16 cellular contexts compared by ENCODE assay signal in the genomic region with DNA sequence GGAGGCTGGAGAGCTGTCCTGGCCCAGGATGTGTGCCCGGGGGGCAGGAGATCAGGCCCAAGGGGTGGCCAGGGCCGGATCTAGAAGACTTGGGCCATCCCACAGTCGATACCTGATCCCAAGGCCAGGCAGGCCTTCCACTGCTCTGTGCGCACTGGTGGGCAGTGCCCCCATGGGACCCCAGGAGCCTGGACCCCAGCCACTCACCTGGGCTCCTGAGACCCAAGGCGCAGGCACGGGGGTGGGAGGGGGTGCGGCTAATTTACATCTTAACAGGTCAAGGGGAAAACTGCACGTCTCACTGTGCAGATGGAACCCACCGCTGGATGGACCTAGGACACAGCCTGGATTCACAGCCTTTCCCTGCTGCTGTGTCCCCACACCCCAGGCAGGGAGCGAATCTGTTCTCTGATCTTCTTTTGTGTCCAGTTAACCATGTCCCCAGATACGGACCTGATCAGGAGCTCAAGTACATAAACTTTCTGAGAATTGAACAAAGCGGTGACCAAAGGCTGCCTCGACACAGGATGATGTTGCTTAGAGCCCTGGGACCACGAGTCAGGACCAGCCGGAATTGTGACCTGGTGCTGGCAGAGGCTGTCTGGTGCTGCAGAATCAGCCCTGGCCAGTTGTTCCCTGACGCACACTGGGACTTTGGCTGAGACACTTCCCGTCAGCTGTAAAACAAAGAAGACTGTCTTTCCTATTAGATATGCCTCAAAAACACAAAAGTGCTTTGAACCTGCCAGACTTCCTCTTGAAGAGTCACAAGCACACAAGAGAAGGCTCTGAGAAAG.
DNase-seq lines count a peak whose midpoint lies in the region; ATAC-seq, FAIRE-seq and TF ChIP-seq lines count a peak whose summit lies in the region.
"Had no signal": no experiment of that assay in that cellular context is flagged by ENCODE, and none has a peak within 500 bp of the region (broad histone marks: within the 10 kb centered on the region; RNA-seq: fewer than 3 reads in every experiment).

No MANE protein-coding gene starts in this region.

- no peak overlapping the region for H3K27ac Mint-ChIP-seq in stimulated activated naive CD8-positive, alpha-beta T cell treated with anti-CD3 and anti-CD28 coated beads, Interleukin-15, amount 100 ng/mL, for 72 hours
- H3K27ac Mint-ChIP-seq in naive thymus-derived CD4-positive, alpha-beta T cell = peak overlapping the region in 8 of 9 donors; percentile 26 to 96 (median 88)
- H3K27ac Mint-ChIP-seq in stimulated activated effector memory CD8-positive, alpha-beta T cell treated with anti-CD3 and anti-CD28 coated beads, Interleukin-12 subunit alpha, Interleukin-12 subunit beta, amount 100 ng/mL, for 72 hours = no peak overlapping the region

- H3K27me3 Mint-ChIP-seq in stimulated activated naive CD8-positive, alpha-beta T cell treated with anti-CD3 and anti-CD28 coated beads, Interleukin-15, amount 100 ng/mL, for 72 hours = peaks cover 9% of the 10 kb centered on the region
- peaks cover 0 to 21% (median 0%) of the 10 kb centered on the region in 5 donors for H3K27me3 Mint-ChIP-seq in naive thymus-derived CD4-positive, alpha-beta T cell

- H3K36me3 ChIP-seq in endothelial cell of umbilical vein (ENCODE audit: control insufficient read depth in 2 of 2, extremely low read depth in 1 of 2, insufficient read depth in 2 of 2, low read length in 2 of 2) = no peaks in the 10 kb centered on the region
- H3K36me3 ChIP-seq in naive thymus-derived CD4-positive, alpha-beta T cell (ENCODE audit: control insufficient read depth in 2 of 3, insufficient read depth in 3 of 3, low read length in 3 of 3) = no peaks in the 10 kb centered on the region
- H3K36me3 ChIP-seq: WERI-Rb-1 had no signal

- no peaks in the 10 kb centered on the region for H3K79me2 ChIP-seq in endothelial cell of umbilical vein (ENCODE audit: control insufficient read depth, insufficient read depth, low read length)
- H3K79me2 ChIP-seq: hepatocyte had no signal

- intact Hi-C loops in endothelial cell of umbilical vein (cut with micrococcal nuclease) = no loop called here
- intact Hi-C loops in naive thymus-derived CD4-positive, alpha-beta T cell (cut with micrococcal nuclease) = loop anchor here in 1 of 2 donors (5.0 kb wide), 1 partner anchor 81 kb away; no protein-coding TSS in a partner anchor

- no peak overlapping the region for H3K4me2 ChIP-seq in endothelial cell of umbilical vein (ENCODE audit: insufficient read depth, low read length)
- H3K4me2 ChIP-seq: hepatocyte had no signal

- H3K27me3 ChIP-seq in endothelial cell of umbilical vein (ENCODE audit: control insufficient read depth in 2 of 2, insufficient read depth in 2 of 2, low read length in 2 of 2) = peaks cover 2 to 3% of the 10 kb centered on the region in 2 experiments
- peaks cover 0 to 6% of the 10 kb centered on the region in 2 donors for H3K27me3 ChIP-seq in naive thymus-derived CD4-positive, alpha-beta T cell (ENCODE audit: control insufficient read depth in 2 of 2, insufficient read depth in 2 of 2, low read length in 2 of 2)
- H3K27me3 ChIP-seq: hepatocyte had no signal

- no peak overlapping the region for H3K4me3 ChIP-seq in endothelial cell of umbilical vein (replicated peaks in 1 of 3; ENCODE audit: insufficient read depth in 1 of 3, low read depth in 1 of 3, low read length in 3 of 3)
- peak overlapping the region; percentile 25 for H3K4me3 ChIP-seq in naive thymus-derived CD4-positive, alpha-beta T cell (ENCODE audit: low read length)
- H3K4me3 ChIP-seq: hepatocyte, mucosa of descending colon had no signal

- H3K9me3 Mint-ChIP-seq in stimulated activated naive CD8-positive, alpha-beta T cell treated with anti-CD3 and anti-CD28 coated beads, Interleukin-15, amount 100 ng/mL, for 72 hours = no peaks in the 10 kb centered on the region
- H3K9me3 Mint-ChIP-seq in naive thymus-derived CD4-positive, alpha-beta T cell = peaks cover 0 to 2% (median 0%) of the 10 kb centered on the region in 11 donors
- H3K9me3 Mint-ChIP-seq in stimulated activated effector memory CD8-positive, alpha-beta T cell treated with anti-CD3 and anti-CD28 coated beads, Interleukin-12 subunit alpha, Interleukin-12 subunit beta, amount 100 ng/mL, for 72 hours = no peaks in the 10 kb centered on the region

- CTCF ChIA-PET in endothelial cell of umbilical vein (lab: Charles Lee) = interaction anchor here (1.2 kb wide), 1 partner anchor 80 kb away, joined by 4 read pairs; no protein-coding TSS in a partner anchor
- CTCF ChIA-PET in naive thymus-derived CD4-positive, alpha-beta T cell (lab: Charles Lee) = no interaction called here

- no peaks in the 10 kb centered on the region for H3K9me3 ChIP-seq in endothelial cell of umbilical vein (replicated peaks; ENCODE audit: control insufficient read depth, insufficient read depth, low read length)
- H3K9me3 ChIP-seq in naive thymus-derived CD4-positive, alpha-beta T cell (ENCODE audit: control insufficient read depth in 2 of 3, low read length in 3 of 3) = no peaks in the 10 kb centered on the region
- H3K9me3 ChIP-seq: mucosa of descending colon had no signal

- peak; percentile 53 for FAIRE-seq in endothelial cell of umbilical vein (lab: Jason Lieb, UNC)

- POLR2A ChIA-PET in endothelial cell of umbilical vein (lab: Charles Lee) = no interaction called here
- POLR2A ChIA-PET in naive thymus-derived CD4-positive, alpha-beta T cell (lab: Charles Lee) = interaction anchor here (0.8 kb wide), 2 partner anchors 8 to 560 kb away, joined by 3 read pairs; no protein-coding TSS in a partner anchor

- TSS peak; percentile 67 for BruUV-seq in endothelial cell of umbilical vein (replicated peaks; lab: Mats Ljungman, UMichigan)

- no peak for TF ChIP-seq POLR2A in endothelial cell of umbilical vein (IDR thresholded peaks at IDR 0.05; ENCODE audit: low read depth, low read length)

- no peaks in the 10 kb centered on the region for H3K36me3 Mint-ChIP-seq in naive thymus-derived CD4-positive, alpha-beta T cell
- H3K36me3 Mint-ChIP-seq in stimulated activated effector memory CD8-positive, alpha-beta T cell treated with anti-CD3 and anti-CD28 coated beads, Interleukin-12 subunit alpha, Interleukin-12 subunit beta, amount 100 ng/mL, for 72 hours = no peaks in the 10 kb centered on the region
- H3K36me3 Mint-ChIP-seq: CD4-positive, CD25-positive, alpha-beta regulatory T cell had no signal

- DNase-seq in stimulated activated naive CD8-positive, alpha-beta T cell treated with anti-CD3 and anti-CD28 coated beads, Interleukin-15, amount 100 ng/mL, for 72 hours = no peak
- no peak for DNase-seq in stimulated activated naive CD8-positive, alpha-beta T cell treated with anti-CD3 and anti-CD28 coated beads, Interleukin-15, Interleukin-2, amounts not matched to agents 100 U/mL and 50 U/mL, for 24 hours
- DNase-seq in endothelial cell of umbilical vein (ENCODE audit: low read depth, low spot score) = peak; percentile 61
- DNase-seq in naive thymus-derived CD4-positive, alpha-beta T cell = peak in 8 of 9 donors; percentile 15 to 69 (median 55)
- no peak for DNase-seq in stimulated activated effector memory CD8-positive, alpha-beta T cell treated with anti-CD3 and anti-CD28 coated beads, Interleukin-12 subunit alpha, Interleukin-12 subunit beta, amount 100 ng/mL, for 72 hours (ENCODE audit: low spot score in 2 of 2)
- DNase-seq: activated effector memory CD4-positive, alpha-beta T cell treated with anti-CD3 and anti-CD28 coated beads, Interleukin-2, amount 50 U/mL, for 16 hours; effector CD4-positive, alpha-beta T cell; mucosa of descending colon; NCI-H1105; NCI-H69; WERI-Rb-1 had no signal

- peak; percentile 18 for ATAC-seq in stimulated activated naive CD8-positive, alpha-beta T cell treated with anti-CD3 and anti-CD28 coated beads, Interleukin-15, amount 100 ng/mL, for 72 hours
- ATAC-seq in stimulated activated naive CD8-positive, alpha-beta T cell treated with anti-CD3 and anti-CD28 coated beads, Interleukin-15, Interleukin-2, amounts not matched to agents 100 U/mL and 50 U/mL, for 24 hours = no peak
- ATAC-seq in naive thymus-derived CD4-positive, alpha-beta T cell = peak; percentile 71
- ATAC-seq in HG03045 (IDR thresholded peaks at IDR 0.05; ENCODE audit: unreplicated experiment) (no peak), HG03159 (IDR thresholded peaks at IDR 0.05; ENCODE audit: unreplicated experiment) (no peak), HG03439 (IDR thresholded peaks at IDR 0.05; ENCODE audit: unreplicated experiment) (no peak)
- no peak for ATAC-seq in stimulated activated effector memory CD8-positive, alpha-beta T cell treated with anti-CD3 and anti-CD28 coated beads, Interleukin-12 subunit alpha, Interleukin-12 subunit beta, amount 100 ng/mL, for 72 hours
- ATAC-seq: mucosa of descending colon had no signal

- H3K27ac ChIP-seq in endothelial cell of umbilical vein (ENCODE audit: insufficient read depth, low read depth, low read length) = peak overlapping the region; percentile 52
- no peak overlapping the region for H3K27ac ChIP-seq in naive thymus-derived CD4-positive, alpha-beta T cell (ENCODE audit: low read depth, low read length)
- H3K27ac ChIP-seq: hepatocyte, WERI-Rb-1 had no signal

- no peak overlapping the region for H2AFZ ChIP-seq in endothelial cell of umbilical vein (ENCODE audit: low read depth, low read length)
- H2AFZ ChIP-seq: hepatocyte had no signal

- no peaks in the 10 kb centered on the region for H3K9me1 ChIP-seq in endothelial cell of umbilical vein (replicated peaks; ENCODE audit: control insufficient read depth, extremely low read depth, insufficient read depth, low read length)

- no peaks in the 10 kb centered on the region for H4K20me1 ChIP-seq in endothelial cell of umbilical vein (replicated peaks; ENCODE audit: control insufficient read depth, extremely low read depth, insufficient read depth, low read length)

- H3K4me1 Mint-ChIP-seq in stimulated activated naive CD8-positive, alpha-beta T cell treated with anti-CD3 and anti-CD28 coated beads, Interleukin-15, amount 100 ng/mL, for 72 hours = peaks cover 41% of the 10 kb centered on the region
- H3K4me1 Mint-ChIP-seq in naive thymus-derived CD4-positive, alpha-beta T cell = peaks cover 21 to 78% (median 67%) of the 10 kb centered on the region in 7 donors
- H3K4me1 Mint-ChIP-seq in stimulated activated effector memory CD8-positive, alpha-beta T cell treated with anti-CD3 and anti-CD28 coated beads, Interleukin-12 subunit alpha, Interleukin-12 subunit beta, amount 100 ng/mL, for 72 hours = peaks cover 7% of the 10 kb centered on the region

- no peak overlapping the region for H3K4me3 Mint-ChIP-seq in stimulated activated naive CD8-positive, alpha-beta T cell treated with anti-CD3 and anti-CD28 coated beads, Interleukin-15, amount 100 ng/mL, for 72 hours
- peak overlapping the region in 9 of 10 donors; percentile 55 to 83 (median 77) for H3K4me3 Mint-ChIP-seq in naive thymus-derived CD4-positive, alpha-beta T cell
- H3K4me3 Mint-ChIP-seq in stimulated activated effector memory CD8-positive, alpha-beta T cell treated with anti-CD3 and anti-CD28 coated beads, Interleukin-12 subunit alpha, Interleukin-12 subunit beta, amount 100 ng/mL, for 72 hours = no peak overlapping the region

- dilution Hi-C loops in endothelial cell of umbilical vein (cut with MboI; ENCODE audit: extremely low pct_ligation_motif_present, low sequenced_read_pairs) = no loop called here

- H3K4me1 ChIP-seq in endothelial cell of umbilical vein (ENCODE audit: control insufficient read depth, extremely low read depth, insufficient read depth, low read length) = peaks cover 8% of the 10 kb centered on the region
- peaks cover 0 to 52% of the 10 kb centered on the region in 2 donors for H3K4me1 ChIP-seq in naive thymus-derived CD4-positive, alpha-beta T cell (ENCODE audit: control insufficient read depth in 2 of 2, insufficient read depth in 2 of 2, low read length in 2 of 2)

- no peak for TF ChIP-seq CTCF in endothelial cell of umbilical vein (IDR thresholded peaks at IDR 0.05; ENCODE audit: extremely low read depth in 1 of 2, insufficient read depth in 1 of 2, low read depth in 1 of 2, low read length in 2 of 2)

- H3K9ac ChIP-seq in endothelial cell of umbilical vein (replicated peaks; ENCODE audit: extremely low read depth, insufficient read depth, low read length) = peak overlapping the region; percentile 30

Comparison
In these comparisons a context has a peak if more than half of its experiments do, and no peak if none do; other contexts are left out.
1. ATAC-seq: peak in stimulated activated naive CD8-positive, alpha-beta T cell treated with anti-CD3 and anti-CD28 coated beads, Interleukin-15, amount 100 ng/mL, for 72 hours (single experiment) and naive thymus-derived CD4-positive, alpha-beta T cell (single experiment); none in stimulated activated naive CD8-positive, alpha-beta T cell treated with anti-CD3 and anti-CD28 coated beads, Interleukin-15, Interleukin-2, amounts not matched to agents 100 U/mL and 50 U/mL, for 24 hours (single experiment), HG03045 (single experiment), HG03159 (single experiment), HG03439 (single experiment) and stimulated activated effector memory CD8-positive, alpha-beta T cell treated with anti-CD3 and anti-CD28 coated beads, Interleukin-12 subunit alpha, Interleukin-12 subunit beta, amount 100 ng/mL, for 72 hours (single experiment).
2. DNase-seq: peak in endothelial cell of umbilical vein (single experiment) and naive thymus-derived CD4-positive, alpha-beta T cell (8 of 9); none in stimulated activated naive CD8-positive, alpha-beta T cell treated with anti-CD3 and anti-CD28 coated beads, Interleukin-15, amount 100 ng/mL, for 72 hours (0 of 2), stimulated activated naive CD8-positive, alpha-beta T cell treated with anti-CD3 and anti-CD28 coated beads, Interleukin-15, Interleukin-2, amounts not matched to agents 100 U/mL and 50 U/mL, for 24 hours (single experiment) and stimulated activated effector memory CD8-positive, alpha-beta T cell treated with anti-CD3 and anti-CD28 coated beads, Interleukin-12 subunit alpha, Interleukin-12 subunit beta, amount 100 ng/mL, for 72 hours (0 of 2).
3. H3K27ac Mint-ChIP-seq: peak in naive thymus-derived CD4-positive, alpha-beta T cell (8 of 9); none in stimulated activated naive CD8-positive, alpha-beta T cell treated with anti-CD3 and anti-CD28 coated beads, Interleukin-15, amount 100 ng/mL, for 72 hours (0 of 2) and stimulated activated effector memory CD8-positive, alpha-beta T cell treated with anti-CD3 and anti-CD28 coated beads, Interleukin-12 subunit alpha, Interleukin-12 subunit beta, amount 100 ng/mL, for 72 hours (single experiment).
4. H3K4me3 Mint-ChIP-seq: peak in naive thymus-derived CD4-positive, alpha-beta T cell (9 of 10); none in stimulated activated naive CD8-positive, alpha-beta T cell treated with anti-CD3 and anti-CD28 coated beads, Interleukin-15, amount 100 ng/mL, for 72 hours (0 of 2) and stimulated activated effector memory CD8-positive, alpha-beta T cell treated with anti-CD3 and anti-CD28 coated beads, Interleukin-12 subunit alpha, Interleukin-12 subunit beta, amount 100 ng/mL, for 72 hours (single experiment).